In the genomic region with DNA sequence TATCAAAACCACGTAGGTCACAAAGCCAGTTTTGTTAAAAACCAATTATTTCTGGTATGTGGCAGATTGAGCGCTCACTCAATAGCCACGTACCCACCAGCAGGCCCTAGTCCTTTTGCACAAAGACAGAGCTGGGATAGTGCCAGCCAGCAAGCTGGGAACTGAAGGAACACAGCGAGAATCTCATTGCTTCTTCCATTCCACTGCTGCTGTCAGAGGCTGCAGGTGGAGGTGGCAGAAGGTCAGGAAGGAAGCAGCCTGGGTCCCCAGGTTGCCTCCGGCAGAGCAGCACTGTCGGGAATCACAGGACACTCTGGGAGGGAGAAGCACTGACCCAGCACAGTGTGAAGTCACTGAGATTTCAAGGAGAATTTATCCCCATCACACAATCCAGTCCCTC, we compare ENCODE assay signal across 27 cellular contexts.
"Had no signal": no experiment of that assay in that cellular context is flagged by ENCODE, and none has a peak within 500 bp of the region (broad histone marks: within the 10 kb centered on the region; RNA-seq: fewer than 3 reads in every experiment).

No MANE protein-coding gene starts in this region.

- H3K36me3 Mint-ChIP-seq: naive thymus-derived CD4-positive, alpha-beta T cell; natural killer cell; stimulated activated memory B cell treated with anti-CD40 and anti-IgM and Interleukin-4, amounts not matched to agents 10 μg/mL and 1 μg/mL and 100 μg/mL, for 72 hours; type B pancreatic cell had no signal

- H3K4me3 ChIP-seq: pancreas, prostate gland, right lobe of liver, sigmoid colon, suprapubic skin, testis, tibial artery, transverse colon, upper lobe of right lung, uterus had no signal

- H3K4me3 Mint-ChIP-seq: naive thymus-derived CD4-positive, alpha-beta T cell; natural killer cell; nephron; stimulated activated memory B cell treated with anti-CD40 and anti-IgM and Interleukin-4, amounts not matched to agents 10 μg/mL and 1 μg/mL and 100 μg/mL, for 72 hours; stimulated activated naive CD8-positive, alpha-beta T cell treated with anti-CD3 and anti-CD28 coated beads, Interleukin-15, amount 100 ng/mL, for 72 hours; type B pancreatic cell had no signal

- H3K4me1 Mint-ChIP-seq: naive thymus-derived CD4-positive, alpha-beta T cell; natural killer cell; stimulated activated memory B cell treated with anti-CD40 and anti-IgM and Interleukin-4, amounts not matched to agents 10 μg/mL and 1 μg/mL and 100 μg/mL, for 72 hours; stimulated activated naive CD8-positive, alpha-beta T cell treated with anti-CD3 and anti-CD28 coated beads, Interleukin-15, amount 100 ng/mL, for 72 hours had no signal

- H3K27ac Mint-ChIP-seq: naive thymus-derived CD4-positive, alpha-beta T cell; natural killer cell; stimulated activated memory B cell treated with anti-CD40 and anti-IgM and Interleukin-4, amounts not matched to agents 10 μg/mL and 1 μg/mL and 100 μg/mL, for 72 hours; stimulated activated naive CD8-positive, alpha-beta T cell treated with anti-CD3 and anti-CD28 coated beads, Interleukin-15, amount 100 ng/mL, for 72 hours; type B pancreatic cell had no signal

- H3K27me3 Mint-ChIP-seq: stimulated activated memory B cell treated with anti-CD40 and anti-IgM and Interleukin-4, amounts not matched to agents 10 μg/mL and 1 μg/mL and 100 μg/mL, for 72 hours had no signal

- H3K27ac ChIP-seq: neutrophil, pancreas, prostate gland, right lobe of liver, sigmoid colon, suprapubic skin, testis, tibial artery, transverse colon, upper lobe of right lung, uterus had no signal

- H3K36me3 ChIP-seq: neutrophil, pancreas, prostate gland, right lobe of liver, sigmoid colon, suprapubic skin, tibial artery, transverse colon, upper lobe of right lung, uterus had no signal

- H3K4me1 ChIP-seq: pancreas, prostate gland, right lobe of liver, sigmoid colon, suprapubic skin, testis, tibial artery, transverse colon, upper lobe of right lung had no signal

- H3K27me3 ChIP-seq: neutrophil, pancreas, right lobe of liver, suprapubic skin, testis, tibial artery, transverse colon, upper lobe of right lung, uterus had no signal

- DNase-seq: naive thymus-derived CD4-positive, alpha-beta T cell; natural killer cell; nucleus accumbens; pancreas; right cardiac atrium; right lobe of liver; sigmoid colon; small intestine; stimulated activated CD4-positive, alpha-beta T cell treated with anti-CD3 and anti-CD28 coated beads, Interleukin-15, amount 100 ng/mL, for 24 hours; stimulated activated CD4-positive, alpha-beta T cell treated with anti-CD3 and anti-CD28 coated beads, Interleukin-2, amount 100 ng/mL, for 24 hours; stimulated activated CD4-positive, alpha-beta T cell treated with anti-CD3 and anti-CD28 coated beads, Interleukin-2, amount 100 ng/mL, for 48 hours; stimulated activated CD4-positive, alpha-beta T cell treated with anti-CD3 and anti-CD28 coated beads, Interleukin-4, amount 100 ng/mL, for 4 hours; stimulated activated CD8-positive, alpha-beta memory T cell treated with anti-CD3 and anti-CD28 coated beads, Interleukin-4, amount 100 ng/mL, for 48 hours; stimulated activated naive CD4-positive, alpha-beta T cell; stimulated activated naive CD8-positive, alpha-beta T cell treated with anti-CD3 and anti-CD28 coated beads, Interleukin-15, amount 100 ng/mL, for 72 hours; stimulated activated naive CD8-positive, alpha-beta T cell treated with anti-CD3 and anti-CD28 coated beads, Interleukin-15, Interleukin-2, amounts not matched to agents 100 U/mL and 50 U/mL, for 24 hours; testis; tibial artery; transverse colon; upper lobe of right lung; uterus had no signal

- H3K9me3 Mint-ChIP-seq: nephron; stimulated activated naive CD8-positive, alpha-beta T cell treated with anti-CD3 and anti-CD28 coated beads, Interleukin-15, amount 100 ng/mL, for 72 hours; type B pancreatic cell had no signal

- H3K9me3 ChIP-seq: neutrophil, pancreas, prostate gland, right lobe of liver, sigmoid colon, suprapubic skin, testis, tibial artery, transverse colon, upper lobe of right lung, uterus had no signal
